ENCODE assay signal across 1 cellular context in the genomic region with DNA sequence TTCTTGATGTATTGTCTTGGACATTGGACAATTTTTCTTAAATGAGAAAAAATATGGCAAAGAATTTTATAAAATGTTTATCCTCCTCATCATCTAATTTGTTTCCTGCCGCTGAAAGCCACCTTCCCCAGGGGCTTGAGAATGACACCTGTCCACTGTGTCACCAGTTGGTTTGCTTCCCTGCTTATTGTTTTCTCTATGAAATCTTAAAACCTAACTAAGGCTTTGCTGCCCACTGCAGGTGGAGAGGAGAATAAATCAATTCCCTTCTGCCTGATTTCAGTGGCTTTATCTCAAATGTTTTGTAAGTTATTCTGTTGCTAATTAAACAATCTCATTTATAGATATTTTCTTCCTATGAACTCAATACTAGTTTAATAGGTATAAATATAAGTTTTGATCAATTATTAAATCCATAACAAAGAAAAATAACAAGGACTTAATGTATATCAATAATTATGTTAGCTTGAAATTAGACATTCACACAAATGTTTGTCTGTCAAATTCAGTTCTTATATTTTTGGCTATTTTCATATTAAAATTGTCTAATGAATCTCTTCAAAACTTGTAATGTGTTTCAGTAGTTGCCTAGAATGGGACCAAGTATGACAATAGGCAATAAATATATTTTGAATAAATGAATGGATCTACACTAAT.
TF ChIP-seq lines count a peak whose summit lies in the region.

No MANE protein-coding gene starts in this region.

TF ChIP-seq in HepG2, 621 proteins besides CTCF, POLR2A, EP300 and RAD21 (continued from another document):
- TF ChIP-seq NR3C1 (CRISPR knock-in tag; IDR thresholded peaks at IDR 0.05) (no peak), HMG20B (CRISPR knock-in tag; conservative IDR thresholded peaks at IDR 0.05) (no peak), ZNF607 (CRISPR knock-in tag; IDR thresholded peaks at IDR 0.05; ENCODE audit: borderline replicate concordance) (no peak)
- TF ChIP-seq, protein P1, sequence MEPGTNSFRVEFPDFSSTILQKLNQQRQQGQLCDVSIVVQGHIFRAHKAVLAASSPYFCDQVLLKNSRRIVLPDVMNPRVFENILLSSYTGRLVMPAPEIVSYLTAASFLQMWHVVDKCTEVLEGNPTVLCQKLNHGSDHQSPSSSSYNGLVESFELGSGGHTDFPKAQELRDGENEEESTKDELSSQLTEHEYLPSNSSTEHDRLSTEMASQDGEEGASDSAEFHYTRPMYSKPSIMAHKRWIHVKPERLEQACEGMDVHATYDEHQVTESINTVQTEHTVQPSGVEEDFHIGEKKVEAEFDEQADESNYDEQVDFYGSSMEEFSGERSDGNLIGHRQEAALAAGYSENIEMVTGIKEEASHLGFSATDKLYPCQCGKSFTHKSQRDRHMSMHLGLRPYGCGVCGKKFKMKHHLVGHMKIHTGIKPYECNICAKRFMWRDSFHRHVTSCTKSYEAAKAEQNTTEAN (CRISPR knock-in tag; conservative IDR thresholded peaks at IDR 0.05), result no peak
